8 cellular contexts compared by ENCODE assay signal in the genomic region with DNA sequence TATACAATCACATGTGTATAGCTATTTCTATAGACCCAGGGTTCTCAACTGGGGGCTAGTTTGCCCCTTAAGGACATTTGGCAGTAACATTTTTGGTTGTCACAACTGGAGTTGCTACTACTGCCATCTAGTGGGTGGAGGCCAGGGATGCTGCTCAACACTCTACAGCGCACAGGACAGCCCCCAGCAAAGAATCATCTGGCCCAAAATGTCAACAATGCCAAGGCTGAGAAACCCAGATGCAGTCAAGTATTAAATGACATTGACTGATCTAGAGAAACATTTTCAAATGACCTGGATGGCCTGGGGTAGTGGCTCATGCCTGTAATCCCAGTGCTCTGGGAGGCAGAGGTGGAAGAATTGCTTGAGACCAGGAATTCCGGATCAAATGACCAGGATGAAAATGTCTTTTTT. TPM values are rescaled to one million over a fixed set of nuclear protein-coding genes. Genes with fewer than 3 reads are reported as not detected.
A peak's percentile ranks its signal among the peaks of the same experiment; 100 is the strongest.
DNase-seq lines count a peak whose midpoint lies in the region; TF ChIP-seq lines count a peak whose summit lies in the region.
"Had no signal": no experiment of that assay in that cellular context is flagged by ENCODE, and none has a peak within 500 bp of the region (broad histone marks: within the 10 kb centered on the region; RNA-seq: fewer than 3 reads in every experiment).

No MANE protein-coding gene starts in this region.

- H3K4me3 Mint-ChIP-seq in activated CD4-positive, alpha-beta T cell treated with anti-CD3 and anti-CD28 coated beads, Interleukin-2, amount 10 ng/mL, durations not matched to agents 7 days and 5 days: no peak overlapping the region
- H3K4me3 Mint-ChIP-seq in osteocyte (ENCODE audit: unreplicated experiment): no peak overlapping the region

- H3K36me3 ChIP-seq in effector memory CD4-positive, alpha-beta T cell (ENCODE audit: control insufficient read depth, insufficient read depth, low read length): peaks cover 9% of the 10 kb centered on the region

- CTCF ChIA-PET in activated CD4-positive, alpha-beta T cell treated with anti-CD3 and anti-CD28 coated beads, Interleukin-2, amount 10 ng/mL, durations not matched to agents 7 days and 5 days (lab: Charles Lee): interaction anchor here (0.5 to 3.6 kb wide), 7 partner anchors 9 to 321 kb away, joined by 3 to 20 read pairs (median 4); partner anchors contain the start of gene SUDS3

- DNase-seq in GM10266 (ENCODE audit: extremely low spot score): peak; percentile 57
- peak; percentile 55 for DNase-seq in HCEC 1CT
- DNase-seq in NCI-H2171 (lab: John Stamatoyannopoulos, UW): peak; percentile 52
- DNase-seq in activated CD4-positive, alpha-beta T cell treated with anti-CD3 and anti-CD28 coated beads, Interleukin-2, amount 10 ng/mL, durations not matched to agents 7 days and 5 days: peak; percentile 79
- peak; percentile 25 to 48 (median 46) for DNase-seq in effector memory CD4-positive, alpha-beta T cell
- no peak for DNase-seq in osteocyte (ENCODE audit: extremely low spot score, unreplicated experiment)
- DNase-seq in NCI-H187 treated with DMSO at 0.1 percent for 48 hours (lab: John Stamatoyannopoulos, UW): no peak

- H3K27ac ChIP-seq in effector memory CD4-positive, alpha-beta T cell (ENCODE audit: insufficient read depth, low read length, poor library complexity, severe bottlenecking): no peak overlapping the region
- H3K27ac ChIP-seq: epithelial cell of prostate had no signal

- peaks cover 15% of the 10 kb centered on the region for H3K36me3 Mint-ChIP-seq in activated CD4-positive, alpha-beta T cell treated with anti-CD3 and anti-CD28 coated beads, Interleukin-2, amount 10 ng/mL, durations not matched to agents 7 days and 5 days (ENCODE audit: low read depth)
- peaks cover 17% of the 10 kb centered on the region for H3K36me3 Mint-ChIP-seq in osteocyte (ENCODE audit: unreplicated experiment)

- no peaks in the 10 kb centered on the region for H3K27me3 ChIP-seq in effector memory CD4-positive, alpha-beta T cell (replicated peaks; ENCODE audit: control insufficient read depth, insufficient read depth, low read length, poor library complexity, severe bottlenecking)

- H3K9me3 Mint-ChIP-seq in activated CD4-positive, alpha-beta T cell treated with anti-CD3 and anti-CD28 coated beads, Interleukin-2, amount 10 ng/mL, durations not matched to agents 7 days and 5 days: no peaks in the 10 kb centered on the region
- H3K9me3 Mint-ChIP-seq in osteocyte (ENCODE audit: unreplicated experiment): no peaks in the 10 kb centered on the region

- TF ChIP-seq CTCF in GM10266 (IDR thresholded peaks at IDR 0.05; ENCODE audit: control insufficient read depth, insufficient read depth, low read depth, missing control alignments) (peak; percentile 66), osteocyte (IDR thresholded peaks at IDR 0.05) (peak; percentile 65)

- peaks cover 29% of the 10 kb centered on the region for H3K4me1 Mint-ChIP-seq in activated CD4-positive, alpha-beta T cell treated with anti-CD3 and anti-CD28 coated beads, Interleukin-2, amount 10 ng/mL, durations not matched to agents 7 days and 5 days
- peaks cover 65% of the 10 kb centered on the region for H3K4me1 Mint-ChIP-seq in osteocyte (ENCODE audit: unreplicated experiment)

- peaks cover 8% of the 10 kb centered on the region for H3K4me1 ChIP-seq in effector memory CD4-positive, alpha-beta T cell (ENCODE audit: control insufficient read depth, insufficient read depth, low read length, poor library complexity, severe bottlenecking)

- H3K9me3 ChIP-seq in effector memory CD4-positive, alpha-beta T cell (ENCODE audit: control insufficient read depth, low read length): no peaks in the 10 kb centered on the region

- no peak overlapping the region for H3K4me3 ChIP-seq in effector memory CD4-positive, alpha-beta T cell (ENCODE audit: insufficient read depth, low read depth, low read length, poor library complexity, severe bottlenecking)

- H3K27ac Mint-ChIP-seq in activated CD4-positive, alpha-beta T cell treated with anti-CD3 and anti-CD28 coated beads, Interleukin-2, amount 10 ng/mL, durations not matched to agents 7 days and 5 days: no peak overlapping the region
- H3K27ac Mint-ChIP-seq in osteocyte (ENCODE audit: unreplicated experiment): no peak overlapping the region

- POLR2A ChIA-PET in activated CD4-positive, alpha-beta T cell treated with anti-CD3 and anti-CD28 coated beads, Interleukin-2, amount 10 ng/mL, durations not matched to agents 7 days and 5 days (lab: Charles Lee): interaction anchor here (0.7 kb wide), 1 partner anchor 182 kb away, joined by 6 read pairs; no protein-coding TSS in a partner anchor

- H3K27me3 Mint-ChIP-seq in activated CD4-positive, alpha-beta T cell treated with anti-CD3 and anti-CD28 coated beads, Interleukin-2, amount 10 ng/mL, durations not matched to agents 7 days and 5 days: no peaks in the 10 kb centered on the region
- H3K27me3 Mint-ChIP-seq in osteocyte (ENCODE audit: unreplicated experiment): no peaks in the 10 kb centered on the region

RNA-seq across cellular contexts. Expression of gene WSB2, which starts 5.8 kb away (rescaled TPM):
- total RNA-seq in activated CD4-positive, alpha-beta T cell treated with anti-CD3 and anti-CD28 coated beads, Interleukin-2, amount 10 ng/mL, durations not matched to agents 7 days and 5 days: 10 to 100 TPM; 44.3 to 46.4 TPM
- total RNA-seq in osteocyte: 94.7 and 98.2 TPM in 2 replicates

RNA-seq across cellular contexts. Expression of gene RFC5, which starts 38.6 kb away (rescaled TPM):
- 10 to 100 TPM; 41.9 to 45.1 TPM for total RNA-seq in activated CD4-positive, alpha-beta T cell treated with anti-CD3 and anti-CD28 coated beads, Interleukin-2, amount 10 ng/mL, durations not matched to agents 7 days and 5 days
- total RNA-seq in osteocyte: 12.7 and 13.2 TPM in 2 replicates

RNA-seq across cellular contexts. Expression of gene VSIG10, which starts 48.7 kb away (rescaled TPM):
- 1 to 10 TPM; 6.4 to 6.7 TPM for total RNA-seq in activated CD4-positive, alpha-beta T cell treated with anti-CD3 and anti-CD28 coated beads, Interleukin-2, amount 10 ng/mL, durations not matched to agents 7 days and 5 days
- total RNA-seq in osteocyte: 20.7 and 21.7 TPM in 2 replicates

Comparison
In these comparisons a context has a peak if more than half of its experiments do, and no peak if none do; other contexts are left out.
1. DNase-seq: peak in GM10266 (single experiment), HCEC 1CT (single experiment), NCI-H2171 (single experiment), activated CD4-positive, alpha-beta T cell treated with anti-CD3 and anti-CD28 coated beads, Interleukin-2, amount 10 ng/mL, durations not matched to agents 7 days and 5 days (single experiment) and effector memory CD4-positive, alpha-beta T cell (3 of 3); none in osteocyte (single experiment) and NCI-H187 treated with DMSO at 0.1 percent for 48 hours (single experiment).